8 cellular contexts compared by ENCODE assay signal in genomic region chr16:67158637-67159600, GRCh38. TPM values are rescaled to one million over a fixed set of nuclear protein-coding genes. Genes with fewer than 3 reads are reported as not detected.
A peak's percentile ranks its signal among the peaks of the same experiment; 100 is the strongest.
DNase-seq lines count a peak whose midpoint lies in the region; ATAC-seq, FAIRE-seq and TF ChIP-seq lines count a peak whose summit lies in the region.

No MANE protein-coding gene starts in this region.

- DNase-seq in GM03348 (ENCODE audit: low spot score) (peak; percentile 52), M059J (ENCODE audit: low read depth) (peak; percentile 28), ovary (peak in 4 of 5 donors; percentile 48 to 68 (median 60)), urothelium cell line (ENCODE audit: low spot score) (peak; percentile 51), anterior cingulate cortex (lab: John Stamatoyannopoulos, UW) (no peak)
- peak; percentile 88 for DNase-seq in activated CD8-positive, alpha-beta memory T cell treated with anti-CD3 and anti-CD28 coated beads for 24 hours

- H3K4me1 ChIP-seq in ovary (ENCODE audit: insufficient read depth): peaks cover 18% of the 10 kb centered on the region

- no peak for FAIRE-seq in urothelium cell line (lab: Jason Lieb, UNC)

- H3K27ac ChIP-seq in ovary: no peak overlapping the region

- TF ChIP-seq CTCF in ovary (IDR thresholded peaks at IDR 0.05): no peak

- TF ChIP-seq POLR2A in ovary (IDR thresholded peaks at IDR 0.05): no peak

- TF ChIP-seq EP300 in ovary (IDR thresholded peaks at IDR 0.05): no peak

- peak overlapping the region; percentile 81 for H3K4me3 ChIP-seq in ovary

- no peaks in the 10 kb centered on the region for H3K9me3 ChIP-seq in ovary

- H3K36me3 ChIP-seq in ovary: no peaks in the 10 kb centered on the region

- H3K27me3 ChIP-seq in ovary: no peaks in the 10 kb centered on the region

- intact Hi-C loops in ovary (cut with DNase I): loop anchor here in 2 of 4 donors (5.0 to 10.0 kb wide), 3 partner anchors 197 to 264 kb away; partner anchors contain the start of gene CES3 (in 1 of the 2)

- WGBS in ovary, 3 donors: 8 to 10% (median 8%) methylated on average over 33 to 34 of the region's 34 CpGs

- ATAC-seq in GM21619 (IDR thresholded peaks at IDR 0.05; ENCODE audit: unreplicated experiment): peak; percentile 34
- peak; percentile 25 for ATAC-seq in esophagus mucosa

RNA-seq across cellular contexts. Expression of gene TRADD, which starts 0.8 kb away (rescaled TPM):
- total RNA-seq in M059J (2014; rRNA removed; shearing (Covaris generic)): 33.3 and 44.0 TPM in 2 replicates
- total RNA-seq in esophagus mucosa (18.0 TPM), ovary (10 to 100 TPM in 6 of 7 donors, 1 to 10 TPM in 1; 7.3 to 30.9 (median 15.5) TPM)
- polyA plus RNA-seq in ovary: 10 to 100 TPM in 1 of 2 donors, 1 to 10 TPM in 1; 4.2 to 15.7 TPM

RNA-seq across cellular contexts. Expression of gene FBXL8, which starts 0.8 kb away (rescaled TPM):
- total RNA-seq in M059J (2014; rRNA removed; shearing (Covaris generic)): 6.2 and 8.6 TPM in 2 replicates
- total RNA-seq in esophagus mucosa: 5.5 TPM
- total RNA-seq in ovary: 10 to 100 TPM in 6 of 7 donors, 1 to 10 TPM in 1; 8.8 to 23.0 (median 15.0) TPM
- 10 to 100 TPM in 1 of 2 donors, 1 to 10 TPM in 1; 1.3 to 13.1 TPM for polyA plus RNA-seq in ovary

RNA-seq across cellular contexts. Expression of gene HSF4, which starts 5.6 kb away (rescaled TPM):
- total RNA-seq in M059J (2014; rRNA removed; shearing (Covaris generic)): 0.49 and 4.1 TPM in 2 replicates
- total RNA-seq in esophagus mucosa (10.9 TPM), ovary (100 to 1,000 TPM in 1 of 7 donors, 10 to 100 TPM in 6; 30.8 to 115 (median 77.7) TPM)
- polyA plus RNA-seq in ovary: 10 to 100 TPM in 1 of 2 donors, 1 to 10 TPM in 1; 9.9 to 44.9 TPM

RNA-seq across cellular contexts. Expression of gene B3GNT9, which starts 8.1 kb away (rescaled TPM):
- total RNA-seq in M059J (2014; rRNA removed; shearing (Covaris generic)): 43.9 and 82.1 TPM in 2 replicates
- total RNA-seq in esophagus mucosa (3.7 TPM), ovary (10 to 100 TPM; 11.1 to 45.7 (median 28.7) TPM)
- polyA plus RNA-seq in ovary: 10 to 100 TPM; 17.1 to 18.1 TPM

RNA-seq across cellular contexts. Expression of gene NOL3, which starts 11.4 kb away (rescaled TPM):
- total RNA-seq in M059J (2014; rRNA removed; shearing (Covaris generic)): 29.1 and 58.9 TPM in 2 replicates
- total RNA-seq in esophagus mucosa (23.3 TPM), ovary (10 to 100 TPM; 14.1 to 31.7 (median 21.4) TPM)
- 10 to 100 TPM; 17.9 to 23.1 TPM for polyA plus RNA-seq in ovary

Comparison
In these comparisons a context has a peak if more than half of its experiments do, and no peak if none do; other contexts are left out.
1. DNase-seq: peak in GM03348 (single experiment), M059J (single experiment), activated CD8-positive, alpha-beta memory T cell treated with anti-CD3 and anti-CD28 coated beads for 24 hours (single experiment), ovary (4 of 5) and urothelium cell line (single experiment); none in anterior cingulate cortex (0 of 58).